In genomic region chr12:51863363-51863920, GRCh38 we compare ENCODE assay signal across 12 cellular contexts. TPM values are rescaled to one million over a fixed set of nuclear protein-coding genes. Genes with fewer than 3 reads are reported as not detected.
A peak's percentile ranks its signal among the peaks of the same experiment; 100 is the strongest.
DNase-seq lines count a peak whose midpoint lies in the region; ATAC-seq and TF ChIP-seq lines count a peak whose summit lies in the region.
"Had no signal": no experiment of that assay in that cellular context is flagged by ENCODE, and none has a peak within 500 bp of the region (broad histone marks: within the 10 kb centered on the region; RNA-seq: fewer than 3 reads in every experiment).

No MANE protein-coding gene starts in this region.

- peak overlapping the region; percentile 56 for H3K9ac ChIP-seq in mesendoderm (ENCODE audit: low read length)

- no peak overlapping the region for H2BK15ac ChIP-seq in mesendoderm (replicated peaks; ENCODE audit: low read depth)

- no peaks in the 10 kb centered on the region for H3K36me3 Mint-ChIP-seq in activated T-cell treated with anti-CD3 and anti-CD28 coated beads, Interleukin-2, amount 50 U/mL, for 72 hours (ENCODE audit: insufficient read depth in 2 of 2)

- H3K9me3 Mint-ChIP-seq in activated T-cell treated with anti-CD3 and anti-CD28 coated beads, Interleukin-2, amount 50 U/mL, for 72 hours, result no peaks in the 10 kb centered on the region

- peak overlapping the region; percentile 74 for H2AK5ac ChIP-seq in mesendoderm (ENCODE audit: low read length)

- no peak overlapping the region for H3K27ac Mint-ChIP-seq in activated T-cell treated with anti-CD3 and anti-CD28 coated beads, Interleukin-2, amount 50 U/mL, for 72 hours

- intact Hi-C loops in body of pancreas (cut with DNase I), result no loop called here

- H3K18ac ChIP-seq in mesendoderm (ENCODE audit: low read length), result peak overlapping the region; percentile 29

- H2BK5ac ChIP-seq in mesendoderm (ENCODE audit: low read length), result no peak overlapping the region

- no peak overlapping the region for H4K8ac ChIP-seq in mesendoderm (ENCODE audit: low read depth, low read length)

- H3K27ac ChIP-seq in body of pancreas (no peak overlapping the region), mesendoderm (ENCODE audit: low read depth, low read length) (no peak overlapping the region), thoracic aorta (no peak overlapping the region)
- H3K27ac ChIP-seq: C4-2B had no signal

- DNase-seq in activated T-cell treated with anti-CD3 and anti-CD28 coated beads, Interleukin-2, amount 50 U/mL, for 72 hours, result no peak
- no peak for DNase-seq in activated T-cell treated with anti-CD3 and anti-CD28 coated beads, Interleukin-2, amount 50 U/mL, for 1 hour
- DNase-seq in body of pancreas (no peak), mesendoderm (peak; percentile 40), thoracic aorta (ENCODE audit: low spot score) (no peak), GM10248 (ENCODE audit: extremely low spot score) (no peak)
- no peak for DNase-seq in stimulated activated CD4-positive, alpha-beta T cell treated with anti-CD3 and anti-CD28 coated beads, Interleukin-1b, Interleukin-23, amount 100 ng/mL, for 48 hours
- DNase-seq in stimulated activated CD4-positive, alpha-beta T cell treated with anti-CD3 and anti-CD28 coated beads, Interleukin-15, amount 100 ng/mL, for 24 hours, result no peak
- DNase-seq: erythroblast, SIG-M5 had no signal

- TF ChIP-seq CTCF in body of pancreas (IDR thresholded peaks at IDR 0.05) (no peak), thoracic aorta (IDR thresholded peaks at IDR 0.05) (no peak), GM10248 (IDR thresholded peaks at IDR 0.05; ENCODE audit: control extremely low read depth, extremely low read depth, low read depth, missing control alignments) (no peak)

- H3K79me2 ChIP-seq in mesendoderm (ENCODE audit: control insufficient read depth, insufficient read depth, low read length), result no peaks in the 10 kb centered on the region

- peaks cover 63% of the 10 kb centered on the region for H3K27me3 Mint-ChIP-seq in activated T-cell treated with anti-CD3 and anti-CD28 coated beads, Interleukin-2, amount 50 U/mL, for 72 hours (ENCODE audit: low read depth)

- H3K23ac ChIP-seq in mesendoderm (ENCODE audit: low read length), result no peak overlapping the region

- WGBS in body of pancreas, 2 donors, result 33 to 40% methylated on average over 8 to 17 of the region's 17 CpGs
- no CpG with 5 or more reads among the region's 17 CpGs for WGBS in mesendoderm (ENCODE audit: extremely low coverage, insufficient coverage, low lambda C conversion rate)

- H3K79me1 ChIP-seq in mesendoderm (ENCODE audit: low read length), result no peaks in the 10 kb centered on the region

- H4K5ac ChIP-seq in mesendoderm (ENCODE audit: low read length), result no peak overlapping the region

- POLR2A ChIA-PET in GM10248 (lab: Yijun Ruan, JAX), result no interaction called here

- H3K4me3 Mint-ChIP-seq in activated T-cell treated with anti-CD3 and anti-CD28 coated beads, Interleukin-2, amount 50 U/mL, for 72 hours, result peak overlapping the region; percentile 55 to 60

- H2BK120ac ChIP-seq in mesendoderm (ENCODE audit: low read depth, low read length), result peak overlapping the region; percentile 6

- H3K4ac ChIP-seq in mesendoderm (ENCODE audit: low read depth, low read length), result no peak overlapping the region

- peak overlapping the region; percentile 56 for H3K4me2 ChIP-seq in mesendoderm (ENCODE audit: low read length)

- peaks cover 5% of the 10 kb centered on the region for H3K4me1 Mint-ChIP-seq in activated T-cell treated with anti-CD3 and anti-CD28 coated beads, Interleukin-2, amount 50 U/mL, for 72 hours (ENCODE audit: low read depth)

- peak overlapping the region; percentile 86 for H3K56ac ChIP-seq in mesendoderm (ENCODE audit: low read length)

- no peaks in the 10 kb centered on the region for H3K36me3 ChIP-seq in body of pancreas (replicated peaks in 1 of 2; ENCODE audit: insufficient read depth in 1 of 2, low read depth in 2 of 2)
- no peaks in the 10 kb centered on the region for H3K36me3 ChIP-seq in mesendoderm (ENCODE audit: control insufficient read depth, insufficient read depth, low read length)
- no peaks in the 10 kb centered on the region for H3K36me3 ChIP-seq in thoracic aorta

- H3K9me3 ChIP-seq in body of pancreas (no peaks in the 10 kb centered on the region), thoracic aorta (no peaks in the 10 kb centered on the region)

- no peak for TF ChIP-seq POLR2A in body of pancreas (IDR thresholded peaks at IDR 0.05)

- CTCF ChIA-PET in GM10248 (lab: Yijun Ruan, JAX), result interaction anchor here (2.7 kb wide), 1 partner anchor 11 kb away, joined by 17 read pairs; no protein-coding TSS in a partner anchor

- H3K27me3 ChIP-seq in body of pancreas (peaks cover 0 to 5% of the 10 kb centered on the region in 2 donors), mesendoderm (ENCODE audit: insufficient read depth, low read length, poor library complexity) (peaks cover 1% of the 10 kb centered on the region), thoracic aorta (replicated peaks; ENCODE audit: insufficient read depth) (no peaks in the 10 kb centered on the region)

- H3K4me1 ChIP-seq in body of pancreas (peaks cover 5% of the 10 kb centered on the region), mesendoderm (ENCODE audit: control insufficient read depth, low read depth, low read length) (peaks cover 6% of the 10 kb centered on the region), thoracic aorta (ENCODE audit: control insufficient read depth in 1 of 2, low read depth in 2 of 2) (peaks cover 6 to 13% of the 10 kb centered on the region in 2 donors)

- ATAC-seq in activated T-cell treated with anti-CD3 and anti-CD28 coated beads, Interleukin-2, amount 50 U/mL, for 72 hours (replicated peaks in 1 of 2), result peak; percentile 6
- ATAC-seq in body of pancreas (peak; percentile 2), thoracic aorta (ENCODE audit: insufficient number of reproducible peaks, low FRiP score, low read depth) (no peak)

- H3K4me3 ChIP-seq in body of pancreas (no peak overlapping the region), mesendoderm (ENCODE audit: low read length) (no peak overlapping the region), thoracic aorta (peak overlapping the region; percentile 61)

RNA-seq across cellular contexts. Expression of gene FIGNL2, which starts 14.9 kb away (rescaled TPM):
- total RNA-seq in activated T-cell treated with anti-CD3 and anti-CD28 coated beads, Interleukin-2, amount 50 U/mL, for 72 hours, result under 1 TPM; 0.86 TPM
- under 1 TPM; 0.33 to 0.52 TPM for total RNA-seq in body of pancreas
- polyA plus RNA-seq in mesendoderm (2013, experiment 1 of 2), result 0.77 TPM
- polyA plus RNA-seq in mesendoderm (2013, experiment 2 of 2), result 0.69 TPM
- under 1 TPM in 1 of 2 donors, not detected in 1; 0.28 TPM for total RNA-seq in thoracic aorta

RNA-seq across cellular contexts. Expression of gene ANKRD33, which starts 24.5 kb away (rescaled TPM):
- not detected for total RNA-seq in activated T-cell treated with anti-CD3 and anti-CD28 coated beads, Interleukin-2, amount 50 U/mL, for 72 hours
- total RNA-seq in body of pancreas (not detected), thoracic aorta (not detected)
- not detected for polyA plus RNA-seq in mesendoderm (2013, experiment 1 of 2)
- 0.03 TPM for polyA plus RNA-seq in mesendoderm (2013, experiment 2 of 2)
- total RNA-seq: activated CD8-positive, alpha-beta memory T cell treated with anti-CD3 and anti-CD28 coated beads for 36 hours had no signal

RNA-seq across cellular contexts. Expression of gene ACVRL1, which starts 43.9 kb away (rescaled TPM):
- total RNA-seq in activated T-cell treated with anti-CD3 and anti-CD28 coated beads, Interleukin-2, amount 50 U/mL, for 72 hours, result not detected
- total RNA-seq in body of pancreas (10 to 100 TPM; 37.1 to 93.9 TPM), thoracic aorta (10 to 100 TPM; 81.4 to 90.2 TPM)
- 0.21 TPM for polyA plus RNA-seq in mesendoderm (2013, experiment 1 of 2)
- 0.01 TPM for polyA plus RNA-seq in mesendoderm (2013, experiment 2 of 2)
- total RNA-seq: activated CD8-positive, alpha-beta memory T cell treated with anti-CD3 and anti-CD28 coated beads for 36 hours had no signal

Comparison
In these comparisons a context has a peak if more than half of its experiments do, and no peak if none do; other contexts are left out.
1. RNA of gene ACVRL1, which starts 43.9 kb away (total RNA-seq): 37.1 to 93.9 TPM in body of pancreas and 81.4 to 90.2 TPM in thoracic aorta; not detected in activated T-cell treated with anti-CD3 and anti-CD28 coated beads, Interleukin-2, amount 50 U/mL, for 72 hours; every median in the first group is over 10 times any median in the second.